20 cellular contexts compared by ENCODE assay signal in the genomic region with DNA sequence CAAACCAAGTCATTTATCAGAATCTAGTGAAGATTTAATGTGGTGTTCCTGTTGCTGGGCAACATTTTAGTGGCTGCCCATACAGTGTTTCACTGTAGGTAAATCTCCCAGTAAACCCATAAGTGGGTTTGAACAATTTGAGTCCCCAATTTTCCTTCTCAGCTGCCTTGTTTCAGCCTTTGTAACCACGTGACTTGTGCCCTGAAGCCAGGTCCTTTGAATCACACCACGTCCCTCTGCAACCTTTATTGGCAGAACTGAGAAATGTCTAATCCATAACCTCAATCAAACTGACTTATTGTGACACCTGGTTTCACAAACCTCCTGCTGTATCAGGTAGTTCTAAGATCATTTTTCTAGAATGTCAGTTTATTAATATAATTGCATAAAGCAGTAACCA.
"Had no signal": no experiment of that assay in that cellular context is flagged by ENCODE, and none has a peak within 500 bp of the region (broad histone marks: within the 10 kb centered on the region; RNA-seq: fewer than 3 reads in every experiment).

No MANE protein-coding gene starts in this region.

- H3K4me3 ChIP-seq: body of pancreas, colonic mucosa, esophagus muscularis mucosa, hepatocyte, mucosa of descending colon, tibial nerve had no signal

- H3K9me3 ChIP-seq: body of pancreas, colonic mucosa, esophagus muscularis mucosa, neutrophil had no signal

- H3K27ac ChIP-seq: body of pancreas, colonic mucosa, esophagus muscularis mucosa, hepatocyte, neutrophil, parathyroid adenoma, tibial nerve had no signal

- H3K27me3 ChIP-seq: body of pancreas, colonic mucosa, esophagus muscularis mucosa, hepatocyte, neutrophil, tibial nerve had no signal

- DNase-seq: activated CD4-positive, alpha-beta T cell treated with anti-CD3 and anti-CD28 coated beads, Interleukin-2, amount 10 ng/mL, durations not matched to agents 7 days and 5 days; activated CD4-positive, CD25-positive, alpha-beta regulatory T cell; activated naive CD4-positive, alpha-beta T cell treated with anti-CD3 and anti-CD28 coated beads, Interleukin-2, amount 50 U/mL, for 16 hours; amygdala; caudate nucleus; colonic mucosa; kidney; left ventricle myocardium superior; mucosa of descending colon; naive thymus-derived CD4-positive, alpha-beta T cell; stimulated activated CD4-positive, alpha-beta T cell treated with anti-CD3 and anti-CD28 coated beads, Interleukin-2, amount 100 ng/mL, for 48 hours; stimulated activated naive B cell treated with anti-CD40 and anti-IgM and Interleukin-4, amounts not matched to agents 10 μg/mL and 1 μg/mL and 100 μg/mL, for 72 hours; substantia nigra had no signal

- H3K36me3 ChIP-seq: colonic mucosa, neutrophil had no signal

- ATAC-seq: body of pancreas; left ventricle myocardium superior; mucosa of descending colon; naive thymus-derived CD4-positive, alpha-beta T cell; stimulated activated naive B cell treated with anti-CD40 and anti-IgM and Interleukin-4, amounts not matched to agents 10 μg/mL and 1 μg/mL and 100 μg/mL, for 72 hours had no signal

- FAIRE-seq: endometrium, kidney had no signal

- H3K4me1 ChIP-seq: colonic mucosa, parathyroid adenoma had no signal
